In genomic region chr14:105022276-105022670, GRCh38 we compare ENCODE assay signal across 7 cellular contexts. TPM values are rescaled to one million over a fixed set of nuclear protein-coding genes. Genes with fewer than 3 reads are reported as not detected.
A peak's percentile ranks its signal among the peaks of the same experiment; 100 is the strongest.
DNase-seq lines count a peak whose midpoint lies in the region; ATAC-seq, FAIRE-seq and TF ChIP-seq lines count a peak whose summit lies in the region.

No MANE protein-coding gene starts in this region.

- H3K27me3 ChIP-seq in GM23338 (ENCODE audit: insufficient read depth) (no peaks in the 10 kb centered on the region), Panc1 (ENCODE audit: control insufficient read depth, insufficient read depth, low read length) (no peaks in the 10 kb centered on the region), endothelial cell of umbilical vein (ENCODE audit: control insufficient read depth in 2 of 2, insufficient read depth in 2 of 2, low read length in 2 of 2) (no peaks in the 10 kb centered on the region), psoas muscle (ENCODE audit: insufficient read depth in 3 of 3, low read length in 2 of 3) (no peaks in the 10 kb centered on the region), heart right ventricle (no peaks in the 10 kb centered on the region)

- H3K36me3 Mint-ChIP-seq in GM23338 (ENCODE audit: low read depth): peaks cover 17% of the 10 kb centered on the region

- WGBS in psoas muscle, 3 donors: 62 to 76% (median 75%) methylated on average over 2 of the region's 2 CpGs
- WGBS in heart right ventricle, 2 donors: 72 to 81% methylated on average over 2 of the region's 2 CpGs

- H3K9ac ChIP-seq in endothelial cell of umbilical vein (replicated peaks; ENCODE audit: extremely low read depth, insufficient read depth, low read length): no peak overlapping the region

- no peak for ATAC-seq in GM23338
- ATAC-seq in Panc1: no peak
- no peak for ATAC-seq in psoas muscle
- ATAC-seq in heart right ventricle: no peak

- no peaks in the 10 kb centered on the region for H3K9me2 ChIP-seq in GM23338 (ENCODE audit: insufficient read depth)

- intact Hi-C loops in Panc1 (cut with micrococcal nuclease; ENCODE audit: unreplicated experiment) (no loop called here), endothelial cell of umbilical vein (cut with micrococcal nuclease) (no loop called here), psoas muscle (cut with DNase I) (loop anchor here in 1 of 2 donors (5.0 kb wide), 1 partner anchor 35 kb away; the partner anchor contains the start of gene CLBA1), heart right ventricle (cut with DNase I) (loop anchor here in 3 of 10 donors (5.0 kb wide), 3 partner anchors 35 to 45 kb away; partner anchors contain the start of genes AHNAK2 (in 1 of the 3) and CLBA1 (in 1 of the 3))

- H4K20me1 ChIP-seq in GM23338 (replicated peaks; ENCODE audit: insufficient read depth): peaks cover 31% of the 10 kb centered on the region
- H4K20me1 ChIP-seq in endothelial cell of umbilical vein (replicated peaks; ENCODE audit: control insufficient read depth, extremely low read depth, insufficient read depth, low read length): no peaks in the 10 kb centered on the region

- H3K9me1 ChIP-seq in endothelial cell of umbilical vein (replicated peaks; ENCODE audit: control insufficient read depth, extremely low read depth, insufficient read depth, low read length): no peaks in the 10 kb centered on the region

- peaks cover 18% of the 10 kb centered on the region for H3K27me3 Mint-ChIP-seq in GM23338 (ENCODE audit: insufficient read depth, low read depth, poor library complexity)

- in situ Hi-C loops in Panc1 (cut with HindIII; ENCODE audit: low pct_unique_long_range_greater_than_20kb, low sequenced_read_pairs): no loop called here

- H3K27ac ChIP-seq in GM23338 (ENCODE audit: low read depth) (no peak overlapping the region), Panc1 (ENCODE audit: low read length) (peak overlapping the region; percentile 99), endothelial cell of umbilical vein (ENCODE audit: insufficient read depth, low read depth, low read length) (no peak overlapping the region), psoas muscle (no peak overlapping the region), heart right ventricle (no peak overlapping the region)

- H3K4me3 ChIP-seq in GM23338 (peak overlapping the region; percentile 98), Panc1 (ENCODE audit: low read depth in 2 of 2, low read length in 2 of 2) (peak overlapping the region; percentile 71 to 86), endothelial cell of umbilical vein (replicated peaks in 1 of 3; ENCODE audit: insufficient read depth in 1 of 3, low read depth in 1 of 3, low read length in 3 of 3) (no peak overlapping the region), psoas muscle (peak overlapping the region; percentile 83), heart right ventricle (peak overlapping the region in 2 of 10 donors; percentile 67 to 80)

- peak overlapping the region; percentile 96 for H3K4me3 Mint-ChIP-seq in GM23338

- H3K27ac Mint-ChIP-seq in GM23338: no peak overlapping the region

- dilution Hi-C loops in endothelial cell of umbilical vein (cut with MboI; ENCODE audit: extremely low pct_ligation_motif_present, low sequenced_read_pairs): no loop called here

- peaks cover 5% of the 10 kb centered on the region; the same call in 1 of the 2 replicates for H3F3A ChIP-seq in GM23338 (replicated peaks; ENCODE audit: low read depth)

- peaks cover 48% of the 10 kb centered on the region for H3K79me2 ChIP-seq in GM23338 (replicated peaks; ENCODE audit: insufficient read depth)
- H3K79me2 ChIP-seq in endothelial cell of umbilical vein (ENCODE audit: control insufficient read depth, insufficient read depth, low read length): peaks cover 36% of the 10 kb centered on the region

- CTCF ChIA-PET in Panc1 (lab: Charles Lee): interaction anchor here (0.6 kb wide), 2 partner anchors 12 to 23 kb away, joined by 3 to 4 read pairs; no protein-coding TSS in a partner anchor
- CTCF ChIA-PET in endothelial cell of umbilical vein (lab: Charles Lee): interaction anchor here (0.7 kb wide), 1 partner anchor 25 kb away, joined by 3 read pairs; no protein-coding TSS in a partner anchor

- H3K9me3 Mint-ChIP-seq in GM23338: no peaks in the 10 kb centered on the region

- no peak for FAIRE-seq in endothelial cell of umbilical vein (lab: Jason Lieb, UNC)

- H3K36me3 ChIP-seq in GM23338 (ENCODE audit: insufficient read depth) (no peaks in the 10 kb centered on the region), Panc1 (ENCODE audit: control insufficient read depth, insufficient read depth, low read length) (peaks cover 7% of the 10 kb centered on the region; the same call in 1 of the 2 replicates), endothelial cell of umbilical vein (ENCODE audit: control insufficient read depth in 2 of 2, extremely low read depth in 1 of 2, insufficient read depth in 2 of 2, low read length in 2 of 2) (no peaks in the 10 kb centered on the region), psoas muscle (ENCODE audit: insufficient read depth in 1 of 2, low read depth in 1 of 2) (no peaks in the 10 kb centered on the region), heart right ventricle (peaks cover 0 to 4% (median 0%) of the 10 kb centered on the region in 9 donors)

- BruUV-seq in Panc1 (replicated peaks; lab: Mats Ljungman, UMichigan) (no TSS peak), endothelial cell of umbilical vein (replicated peaks; lab: Mats Ljungman, UMichigan) (no TSS peak)

- no peak for TF ChIP-seq CTCF in GM23338 (conservative IDR thresholded peaks at IDR 0.05; ENCODE audit: low read depth in 2 of 2)
- no peak for TF ChIP-seq CTCF in Panc1 (IDR thresholded peaks at IDR 0.05)
- no peak for TF ChIP-seq CTCF in endothelial cell of umbilical vein (IDR thresholded peaks at IDR 0.05; ENCODE audit: extremely low read depth in 1 of 2, insufficient read depth in 1 of 2, low read depth in 1 of 2, low read length in 2 of 2)
- TF ChIP-seq CTCF in psoas muscle (IDR thresholded peaks at IDR 0.05): no peak
- no peak for TF ChIP-seq CTCF in heart right ventricle (IDR thresholded peaks at IDR 0.05)

- H3K9me3 ChIP-seq in Panc1 (ENCODE audit: control insufficient read depth, insufficient read depth, low read depth, low read length) (no peaks in the 10 kb centered on the region), endothelial cell of umbilical vein (replicated peaks; ENCODE audit: control insufficient read depth, insufficient read depth, low read length) (peaks cover 2% of the 10 kb centered on the region), psoas muscle (no peaks in the 10 kb centered on the region), heart right ventricle (no peaks in the 10 kb centered on the region)

- TF ChIP-seq POLR2A in endothelial cell of umbilical vein (IDR thresholded peaks at IDR 0.05; ENCODE audit: low read depth, low read length): no peak

- H3K4me1 ChIP-seq in GM23338 (ENCODE audit: insufficient read depth) (peaks cover 20% of the 10 kb centered on the region), Panc1 (ENCODE audit: control insufficient read depth, insufficient read depth, low read length) (peaks cover 37% of the 10 kb centered on the region), endothelial cell of umbilical vein (ENCODE audit: control insufficient read depth, extremely low read depth, insufficient read depth, low read length) (peaks cover 58% of the 10 kb centered on the region), psoas muscle (peaks cover 8% of the 10 kb centered on the region), heart right ventricle (peaks cover 5 to 85% (median 30%) of the 10 kb centered on the region in 9 donors)

- H2AFZ ChIP-seq in GM23338 (no peak overlapping the region), endothelial cell of umbilical vein (ENCODE audit: low read depth, low read length) (no peak overlapping the region)

- H3K4me2 ChIP-seq in GM23338: peak overlapping the region; percentile 97
- peak overlapping the region; percentile 96 for H3K4me2 ChIP-seq in endothelial cell of umbilical vein (ENCODE audit: insufficient read depth, low read length)

- no peak for DNase-seq in GM23338 (ENCODE audit: low spot score)
- no peak for DNase-seq in Panc1 (ENCODE audit: low read depth, low spot score)
- no peak for DNase-seq in endothelial cell of umbilical vein (ENCODE audit: low read depth, low spot score)
- no peak for DNase-seq in psoas muscle
- no peak for DNase-seq in stimulated activated CD4-positive, alpha-beta T cell treated with anti-CD3 and anti-CD28 coated beads, Interleukin-12 subunit alpha, Interleukin-12 subunit beta, amount 100 ng/mL, for 4 hours
- DNase-seq in NCI-H510A (lab: John Stamatoyannopoulos, UW): no peak
- DNase-seq in heart right ventricle: no peak

- POLR2A ChIA-PET in Panc1 (lab: Charles Lee) (no interaction called here), endothelial cell of umbilical vein (lab: Charles Lee) (interaction anchor here (0.7 kb wide), 1 partner anchor 202 kb away, joined by 5 read pairs; no protein-coding TSS in a partner anchor)

- H3K4me1 Mint-ChIP-seq in GM23338: peaks cover 42% of the 10 kb centered on the region

RNA-seq across cellular contexts. Expression of gene CDCA4, which starts 1.4 kb away (rescaled TPM):
- total RNA-seq in GM23338 (2014; rRNA removed; shearing (Covaris generic)): 62.4 and 70.7 TPM in 2 replicates
- 32.6 and 37.1 TPM in 2 replicates for polyA plus RNA-seq in GM23338 (2016; fragmentation: Nextera tagmentation; extraction: Ambion mirVana)
- total RNA-seq in Panc1 (2021; ENCODE audit: unreplicated experiment): 39.9 TPM
- polyA plus RNA-seq in Panc1 (2012; ENCODE audit: insufficient read length): 32.9 TPM
- total RNA-seq in endothelial cell of umbilical vein: 44.5 and 46.3 TPM in 2 replicates
- polyA plus RNA-seq in endothelial cell of umbilical vein: 29.9 and 35.5 TPM in 2 replicates
- polyA plus RNA-seq in endothelial cell of umbilical vein (2011; cell fraction: cytosol; rRNA removed): 25.0 and 29.3 TPM in 2 replicates
- polyA plus RNA-seq in endothelial cell of umbilical vein (2011; cell fraction: nucleus; rRNA removed): 16.5 and 17.0 TPM in 2 replicates
- 21.2 and 29.7 TPM in 2 replicates for polyA plus RNA-seq in endothelial cell of umbilical vein (2012)
- polyA minus RNA-seq in endothelial cell of umbilical vein: 17.8 and 19.9 TPM in 2 replicates
- 25.6 TPM for polyA minus RNA-seq in endothelial cell of umbilical vein (2011; cell fraction: cytosol; rRNA and poly(A)+ RNA removed)
- polyA minus RNA-seq in endothelial cell of umbilical vein (2011; cell fraction: nucleus; rRNA and poly(A)+ RNA removed): 7.7 and 8.7 TPM in 2 replicates
- 1 to 10 TPM in 2 of 4 donors, under 1 TPM in 2; 0.79 to 1.8 (median 1.1) TPM for total RNA-seq in psoas muscle
- 1 to 10 TPM; 1.3 to 3.3 (median 2.1) TPM for polyA plus RNA-seq in psoas muscle
- 1 to 10 TPM; 1.5 to 6.4 (median 2.0) TPM for total RNA-seq in heart right ventricle
- polyA plus RNA-seq in heart right ventricle: 1 to 10 TPM; 2.7 to 3.2 TPM

RNA-seq across cellular contexts. Expression of gene CLBA1, which starts 36.7 kb away (rescaled TPM):
- total RNA-seq in GM23338 (2014; rRNA removed; shearing (Covaris generic)): 1.8 and 4.9 TPM in 2 replicates
- 1.6 and 1.7 TPM in 2 replicates for polyA plus RNA-seq in GM23338 (2016; fragmentation: Nextera tagmentation; extraction: Ambion mirVana)
- 13.8 TPM for total RNA-seq in Panc1 (2021; ENCODE audit: unreplicated experiment)
- polyA plus RNA-seq in Panc1 (2012; ENCODE audit: insufficient read length): 11.9 TPM
- 5.3 and 5.6 TPM in 2 replicates for total RNA-seq in endothelial cell of umbilical vein
- 4.9 and 5.2 TPM in 2 replicates for polyA plus RNA-seq in endothelial cell of umbilical vein
- 4.7 and 5.5 TPM in 2 replicates for polyA plus RNA-seq in endothelial cell of umbilical vein (2011; cell fraction: cytosol; rRNA removed)
- 8.2 and 8.8 TPM in 2 replicates for polyA plus RNA-seq in endothelial cell of umbilical vein (2011; cell fraction: nucleus; rRNA removed)
- 3.3 and 4.7 TPM in 2 replicates for polyA plus RNA-seq in endothelial cell of umbilical vein (2012)
- polyA minus RNA-seq in endothelial cell of umbilical vein: 2.5 and 3.0 TPM in 2 replicates
- 5.3 TPM for polyA minus RNA-seq in endothelial cell of umbilical vein (2011; cell fraction: cytosol; rRNA and poly(A)+ RNA removed)
- polyA minus RNA-seq in endothelial cell of umbilical vein (2011; cell fraction: nucleus; rRNA and poly(A)+ RNA removed): 2.5 and 3.0 TPM in 2 replicates
- 1 to 10 TPM; 1.3 to 2.2 (median 1.6) TPM for total RNA-seq in psoas muscle
- polyA plus RNA-seq in psoas muscle: 1 to 10 TPM; 1.7 to 6.8 (median 6.1) TPM
- total RNA-seq in heart right ventricle: 1 to 10 TPM; 1.2 to 3.1 (median 2.4) TPM
- polyA plus RNA-seq in heart right ventricle: 1 to 10 TPM; 2.9 to 3.5 TPM

RNA-seq across cellular contexts. Expression of gene GPR132, which starts 43.0 kb away (rescaled TPM):
- total RNA-seq in GM23338 (2014; rRNA removed; shearing (Covaris generic)): 0.14 TPM in 1 of 2 replicates, not detected in the other
- polyA plus RNA-seq in GM23338 (2016; fragmentation: Nextera tagmentation; extraction: Ambion mirVana) (0.09 TPM in 1 of 2 replicates, not detected in the other), endothelial cell of umbilical vein (not detected in 2 replicates), psoas muscle (under 1 TPM; 0.08 to 0.14 (median 0.13) TPM), heart right ventricle (under 1 TPM; 0.35 to 0.88 TPM)
- total RNA-seq in Panc1 (2021; ENCODE audit: unreplicated experiment) (0.08 TPM), endothelial cell of umbilical vein (not detected in 2 replicates), psoas muscle (under 1 TPM; 0.34 to 0.60 (median 0.41) TPM), heart right ventricle (1 to 10 TPM in 2 of 10 donors, under 1 TPM in 8; 0.19 to 4.1 (median 0.82) TPM)
- 0.15 TPM for polyA plus RNA-seq in Panc1 (2012; ENCODE audit: insufficient read length)
- polyA plus RNA-seq in endothelial cell of umbilical vein (2011; cell fraction: cytosol; rRNA removed): 0.03 TPM in 1 of 2 replicates, not detected in the other
- polyA plus RNA-seq in endothelial cell of umbilical vein (2011; cell fraction: nucleus; rRNA removed): not detected in 2 replicates
- polyA plus RNA-seq in endothelial cell of umbilical vein (2012): 0.13 and 0.30 TPM in 2 replicates
- polyA minus RNA-seq in endothelial cell of umbilical vein: 0.56 TPM in 1 of 2 replicates, not detected in the other
- not detected for polyA minus RNA-seq in endothelial cell of umbilical vein (2011; cell fraction: cytosol; rRNA and poly(A)+ RNA removed)
- not detected in 2 replicates for polyA minus RNA-seq in endothelial cell of umbilical vein (2011; cell fraction: nucleus; rRNA and poly(A)+ RNA removed)

RNA-seq across cellular contexts. Expression of gene AHNAK2, which starts 44.1 kb away (rescaled TPM):
- total RNA-seq in GM23338 (2014; rRNA removed; shearing (Covaris generic)): 2.6 TPM in 2 replicates
- polyA plus RNA-seq in GM23338 (2016; fragmentation: Nextera tagmentation; extraction: Ambion mirVana) (1.1 and 1.6 TPM in 2 replicates), endothelial cell of umbilical vein (16.6 and 17.7 TPM in 2 replicates), psoas muscle (1 to 10 TPM in 1 of 3 donors, under 1 TPM in 2; 0.69 to 2.0 (median 0.75) TPM), heart right ventricle (1 to 10 TPM; 3.5 to 4.0 TPM)
- total RNA-seq in Panc1 (2021; ENCODE audit: unreplicated experiment) (223 TPM), endothelial cell of umbilical vein (68.7 and 81.9 TPM in 2 replicates), psoas muscle (1 to 10 TPM; 1.3 to 4.7 (median 3.4) TPM), heart right ventricle (10 to 100 TPM in 1 of 10 donors, 1 to 10 TPM in 9; 1.1 to 29.5 (median 2.6) TPM)
- polyA plus RNA-seq in Panc1 (2012; ENCODE audit: insufficient read length): 148 TPM
- polyA plus RNA-seq in endothelial cell of umbilical vein (2011; cell fraction: cytosol; rRNA removed): 20.2 and 20.8 TPM in 2 replicates
- 86.6 and 90.9 TPM in 2 replicates for polyA plus RNA-seq in endothelial cell of umbilical vein (2011; cell fraction: nucleus; rRNA removed)
- polyA plus RNA-seq in endothelial cell of umbilical vein (2012): 76.1 and 85.2 TPM in 2 replicates
- 72.8 and 76.9 TPM in 2 replicates for polyA minus RNA-seq in endothelial cell of umbilical vein
- polyA minus RNA-seq in endothelial cell of umbilical vein (2011; cell fraction: cytosol; rRNA and poly(A)+ RNA removed): 25.0 TPM
- 87.1 and 88.1 TPM in 2 replicates for polyA minus RNA-seq in endothelial cell of umbilical vein (2011; cell fraction: nucleus; rRNA and poly(A)+ RNA removed)

Comparison
In these comparisons a context has a peak if more than half of its experiments do, and no peak if none do; other contexts are left out.
1. H3K4me3 ChIP-seq: peak in GM23338 (single experiment), Panc1 (2 of 2) and psoas muscle (single experiment); none in endothelial cell of umbilical vein (0 of 3).